Comparison of ENCODE assay signal across 8 cellular contexts in genomic region chr20:45963059-45964011, GRCh38. TPM values are rescaled to one million over a fixed set of nuclear protein-coding genes. Genes with fewer than 3 reads are reported as not detected.
DNase-seq lines count a peak whose midpoint lies in the region; ATAC-seq and TF ChIP-seq lines count a peak whose summit lies in the region.

No MANE protein-coding gene starts in this region.

- H3K27ac Mint-ChIP-seq in GM23338: peak overlapping the region; percentile 61; the same call in 1 of the 2 replicates

- peak; percentile 36 for TF ChIP-seq CTCF in BJ (IDR thresholded peaks at IDR 0.05; ENCODE audit: insufficient read depth, low read depth, low read length)
- TF ChIP-seq CTCF in GM23338 (conservative IDR thresholded peaks at IDR 0.05; ENCODE audit: low read depth in 2 of 2): peak; percentile 49 to 72
- peak; percentile 25; the same call in 1 of the 2 replicates for TF ChIP-seq CTCF in OCI-LY1 (IDR thresholded peaks at IDR 0.05; ENCODE audit: low read length)
- TF ChIP-seq CTCF in epithelial cell of proximal tubule (conservative IDR thresholded peaks at IDR 0.05; ENCODE audit: low read depth, low read length): peak; percentile 55

- POLR2A ChIA-PET in BJ (lab: Charles Lee): no interaction called here

- ATAC-seq in GM23338 (peak; percentile 79), HG03175 (IDR thresholded peaks at IDR 0.05; ENCODE audit: unreplicated experiment) (no peak), GM19455 (IDR thresholded peaks at IDR 0.05; ENCODE audit: unreplicated experiment) (no peak)

- DNase-seq in BJ (ENCODE audit: low read depth) (no peak), GM23338 (ENCODE audit: low spot score) (peak; percentile 81), epithelial cell of proximal tubule (ENCODE audit: low read depth) (no peak), renal cortical epithelial cell (ENCODE audit: low read depth) (peak; percentile 58), dedifferentiated amniotic fluid mesenchymal stem cell (ENCODE audit: extremely low spot score) (no peak)

- no peak overlapping the region for H2AFZ ChIP-seq in GM23338
- H2AFZ ChIP-seq in OCI-LY1 (ENCODE audit: low read length): no peak overlapping the region

- no peaks in the 10 kb centered on the region for H4K20me1 ChIP-seq in GM23338 (replicated peaks; ENCODE audit: insufficient read depth)
- H4K20me1 ChIP-seq in OCI-LY1 (ENCODE audit: insufficient read depth, low read length): no peaks in the 10 kb centered on the region

- H3K4me2 ChIP-seq in GM23338 (no peak overlapping the region), OCI-LY1 (ENCODE audit: low read length) (no peak overlapping the region)

- no peaks in the 10 kb centered on the region for H3K9me2 ChIP-seq in GM23338 (ENCODE audit: insufficient read depth)
- no peaks in the 10 kb centered on the region for H3K9me2 ChIP-seq in OCI-LY1 (ENCODE audit: low read depth, low read length)

- no peaks in the 10 kb centered on the region for H3K27me3 ChIP-seq in BJ (ENCODE audit: control insufficient read depth, insufficient read depth, low read length)
- H3K27me3 ChIP-seq in GM23338 (ENCODE audit: insufficient read depth): no peaks in the 10 kb centered on the region
- no peaks in the 10 kb centered on the region for H3K27me3 ChIP-seq in OCI-LY1 (ENCODE audit: insufficient read depth, low read length)

- H3K4me3 ChIP-seq in BJ (ENCODE audit: low read depth, low read length): no peak overlapping the region
- no peak overlapping the region for H3K4me3 ChIP-seq in GM23338
- H3K4me3 ChIP-seq in OCI-LY1 (ENCODE audit: low read depth, low read length, poor library complexity, severe bottlenecking): no peak overlapping the region
- H3K4me3 ChIP-seq in epithelial cell of proximal tubule (ENCODE audit: low read depth, low read length): no peak overlapping the region

- no peaks in the 10 kb centered on the region for H3K4me1 ChIP-seq in GM23338 (ENCODE audit: insufficient read depth)
- no peaks in the 10 kb centered on the region for H3K4me1 ChIP-seq in OCI-LY1 (ENCODE audit: insufficient read depth, low read length, severe bottlenecking)

- H3K27ac ChIP-seq in GM23338 (ENCODE audit: low read depth) (no peak overlapping the region), OCI-LY1 (ENCODE audit: low read depth, low read length, poor library complexity, severe bottlenecking) (no peak overlapping the region)

- H3F3A ChIP-seq in GM23338 (replicated peaks; ENCODE audit: low read depth) (no peaks in the 10 kb centered on the region), OCI-LY1 (ENCODE audit: insufficient read depth, low read length) (no peaks in the 10 kb centered on the region)

- H3K36me3 Mint-ChIP-seq in GM23338 (ENCODE audit: low read depth): peaks cover 50% of the 10 kb centered on the region

- CTCF ChIA-PET in BJ (lab: Yijun Ruan, JAX): interaction anchor here (0.6 to 6.2 kb wide), 11 partner anchors 6 to 189 kb away, joined by 3 to 48 read pairs (median 3); partner anchors contain the start of genes DNTTIP1 and WFDC3

- H3K79me2 ChIP-seq in GM23338 (replicated peaks; ENCODE audit: insufficient read depth) (no peaks in the 10 kb centered on the region), OCI-LY1 (ENCODE audit: insufficient read depth, low read length) (no peaks in the 10 kb centered on the region)

- H3K27me3 Mint-ChIP-seq in GM23338 (ENCODE audit: insufficient read depth, low read depth, poor library complexity): peaks cover 12% of the 10 kb centered on the region

- no peaks in the 10 kb centered on the region for H3K9me3 ChIP-seq in OCI-LY1 (ENCODE audit: low read length)

- no peaks in the 10 kb centered on the region for H3K9me3 Mint-ChIP-seq in GM23338

- H3K9ac ChIP-seq in OCI-LY1 (ENCODE audit: low read length): no peak overlapping the region

- no peak overlapping the region for H3K4me3 Mint-ChIP-seq in GM23338

- H3K36me3 ChIP-seq in BJ (ENCODE audit: control insufficient read depth, insufficient read depth, low read length) (peaks cover 68% of the 10 kb centered on the region), GM23338 (ENCODE audit: insufficient read depth) (peaks cover 9% of the 10 kb centered on the region), OCI-LY1 (ENCODE audit: insufficient read depth, low read length) (peaks cover 89% of the 10 kb centered on the region)

- H3K4me1 Mint-ChIP-seq in GM23338: 0 out of 3 replicates have a peak, but pooled peaks cover 2% of the 10 kb centered on the region

TF ChIP-seq in GM23338, 12 proteins besides CTCF, POLR2A, EP300 and RAD21 (continues in another document):
- TF ChIP-seq, protein P1, sequence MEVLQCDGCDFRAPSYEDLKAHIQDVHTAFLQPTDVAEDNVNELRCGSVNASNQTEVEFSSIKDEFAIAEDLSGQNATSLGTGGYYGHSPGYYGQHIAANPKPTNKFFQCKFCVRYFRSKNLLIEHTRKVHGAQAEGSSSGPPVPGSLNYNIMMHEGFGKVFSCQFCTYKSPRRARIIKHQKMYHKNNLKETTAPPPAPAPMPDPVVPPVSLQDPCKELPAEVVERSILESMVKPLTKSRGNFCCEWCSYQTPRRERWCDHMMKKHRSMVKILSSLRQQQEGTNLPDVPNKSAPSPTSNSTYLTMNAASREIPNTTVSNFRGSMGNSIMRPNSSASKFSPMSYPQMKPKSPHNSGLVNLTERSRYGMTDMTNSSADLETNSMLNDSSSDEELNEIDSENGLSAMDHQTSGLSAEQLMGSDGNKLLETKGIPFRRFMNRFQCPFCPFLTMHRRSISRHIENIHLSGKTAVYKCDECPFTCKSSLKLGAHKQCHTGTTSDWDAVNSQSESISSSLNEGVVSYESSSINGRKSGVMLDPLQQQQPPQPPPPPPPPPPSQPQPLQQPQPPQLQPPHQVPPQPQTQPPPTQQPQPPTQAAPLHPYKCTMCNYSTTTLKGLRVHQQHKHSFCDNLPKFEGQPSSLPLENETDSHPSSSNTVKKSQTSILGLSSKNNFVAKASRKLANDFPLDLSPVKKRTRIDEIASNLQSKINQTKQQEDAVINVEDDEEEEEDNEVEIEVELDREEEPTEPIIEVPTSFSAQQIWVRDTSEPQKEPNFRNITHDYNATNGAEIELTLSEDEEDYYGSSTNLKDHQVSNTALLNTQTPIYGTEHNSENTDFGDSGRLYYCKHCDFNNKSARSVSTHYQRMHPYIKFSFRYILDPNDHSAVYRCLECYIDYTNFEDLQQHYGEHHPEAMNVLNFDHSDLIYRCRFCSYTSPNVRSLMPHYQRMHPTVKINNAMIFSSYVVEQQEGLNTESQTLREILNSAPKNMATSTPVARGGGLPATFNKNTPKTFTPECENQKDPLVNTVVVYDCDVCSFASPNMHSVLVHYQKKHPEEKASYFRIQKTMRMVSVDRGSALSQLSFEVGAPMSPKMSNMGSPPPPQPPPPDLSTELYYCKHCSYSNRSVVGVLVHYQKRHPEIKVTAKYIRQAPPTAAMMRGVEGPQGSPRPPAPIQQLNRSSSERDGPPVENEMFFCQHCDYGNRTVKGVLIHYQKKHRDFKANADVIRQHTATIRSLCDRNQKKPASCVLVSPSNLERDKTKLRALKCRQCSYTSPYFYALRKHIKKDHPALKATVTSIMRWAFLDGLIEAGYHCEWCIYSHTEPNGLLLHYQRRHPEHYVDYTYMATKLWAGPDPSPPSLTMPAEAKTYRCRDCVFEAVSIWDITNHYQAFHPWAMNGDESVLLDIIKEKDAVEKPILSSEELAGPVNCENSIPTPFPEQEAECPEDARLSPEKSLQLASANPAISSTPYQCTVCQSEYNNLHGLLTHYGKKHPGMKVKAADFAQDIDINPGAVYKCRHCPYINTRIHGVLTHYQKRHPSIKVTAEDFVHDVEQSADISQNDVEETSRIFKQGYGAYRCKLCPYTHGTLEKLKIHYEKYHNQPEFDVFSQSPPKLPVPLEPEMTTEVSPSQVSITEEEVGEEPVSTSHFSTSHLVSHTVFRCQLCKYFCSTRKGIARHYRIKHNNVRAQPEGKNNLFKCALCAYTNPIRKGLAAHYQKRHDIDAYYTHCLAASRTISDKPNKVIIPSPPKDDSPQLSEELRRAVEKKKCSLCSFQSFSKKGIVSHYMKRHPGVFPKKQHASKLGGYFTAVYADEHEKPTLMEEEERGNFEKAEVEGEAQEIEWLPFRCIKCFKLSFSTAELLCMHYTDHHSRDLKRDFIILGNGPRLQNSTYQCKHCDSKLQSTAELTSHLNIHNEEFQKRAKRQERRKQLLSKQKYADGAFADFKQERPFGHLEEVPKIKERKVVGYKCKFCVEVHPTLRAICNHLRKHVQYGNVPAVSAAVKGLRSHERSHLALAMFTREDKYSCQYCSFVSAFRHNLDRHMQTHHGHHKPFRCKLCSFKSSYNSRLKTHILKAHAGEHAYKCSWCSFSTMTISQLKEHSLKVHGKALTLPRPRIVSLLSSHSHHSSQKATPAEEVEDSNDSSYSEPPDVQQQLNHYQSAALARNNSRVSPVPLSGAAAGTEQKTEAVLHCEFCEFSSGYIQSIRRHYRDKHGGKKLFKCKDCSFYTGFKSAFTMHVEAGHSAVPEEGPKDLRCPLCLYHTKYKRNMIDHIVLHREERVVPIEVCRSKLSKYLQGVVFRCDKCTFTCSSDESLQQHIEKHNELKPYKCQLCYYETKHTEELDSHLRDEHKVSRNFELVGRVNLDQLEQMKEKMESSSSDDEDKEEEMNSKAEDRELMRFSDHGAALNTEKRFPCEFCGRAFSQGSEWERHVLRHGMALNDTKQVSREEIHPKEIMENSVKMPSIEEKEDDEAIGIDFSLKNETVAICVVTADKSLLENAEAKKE (CRISPR knock-in tag; IDR thresholded peaks at IDR 0.05): no peak

RNA-seq across cellular contexts. Expression of gene ZNF335, which starts 8.7 kb away (rescaled TPM):
- polyA plus RNA-seq in BJ (2011; rRNA removed) (4.5 and 9.9 TPM in 2 replicates), GM23338 (2016; fragmentation: Nextera tagmentation; extraction: Ambion mirVana) (5.7 and 7.4 TPM in 2 replicates)
- 17.2 and 18.5 TPM in 2 replicates for polyA minus RNA-seq in BJ (2011; rRNA and poly(A)+ RNA removed)
- 18.6 and 24.2 TPM in 2 replicates for total RNA-seq in GM23338 (2014; rRNA removed; shearing (Covaris generic))
- total RNA-seq in epithelial cell of proximal tubule (14.9 and 16.0 TPM in 2 replicates), renal cortical epithelial cell (11.1 and 16.1 TPM in 2 replicates)

RNA-seq across cellular contexts. Expression of gene PCIF1, which starts 28.9 kb away (rescaled TPM):
- polyA plus RNA-seq in BJ (2011; rRNA removed): 12.7 and 20.9 TPM in 2 replicates
- polyA minus RNA-seq in BJ (2011; rRNA and poly(A)+ RNA removed): 21.4 and 22.6 TPM in 2 replicates
- 26.1 and 27.0 TPM in 2 replicates for total RNA-seq in GM23338 (2014; rRNA removed; shearing (Covaris generic))
- polyA plus RNA-seq in GM23338 (2016; fragmentation: Nextera tagmentation; extraction: Ambion mirVana): 28.3 and 37.0 TPM in 2 replicates
- 17.9 and 18.3 TPM in 2 replicates for total RNA-seq in epithelial cell of proximal tubule
- 7.1 and 19.4 TPM in 2 replicates for total RNA-seq in renal cortical epithelial cell

RNA-seq across cellular contexts. Expression of gene MMP9, which starts 45.4 kb away (rescaled TPM):
- polyA plus RNA-seq in BJ (2011; rRNA removed): not detected in 2 replicates
- not detected in 2 replicates for polyA minus RNA-seq in BJ (2011; rRNA and poly(A)+ RNA removed)
- total RNA-seq in GM23338 (2014; rRNA removed; shearing (Covaris generic)): 5.4 and 5.8 TPM in 2 replicates
- 4.1 and 4.3 TPM in 2 replicates for polyA plus RNA-seq in GM23338 (2016; fragmentation: Nextera tagmentation; extraction: Ambion mirVana)
- total RNA-seq in epithelial cell of proximal tubule: 0.80 and 1.4 TPM in 2 replicates
- 0.87 TPM in 1 of 2 replicates, not detected in the other for total RNA-seq in renal cortical epithelial cell

RNA-seq across cellular contexts. Expression of gene PLTP, which starts 51.4 kb away (rescaled TPM):
- polyA plus RNA-seq in BJ (2011; rRNA removed) (11.3 and 22.0 TPM in 2 replicates), GM23338 (2016; fragmentation: Nextera tagmentation; extraction: Ambion mirVana) (107 and 108 TPM in 2 replicates)
- polyA minus RNA-seq in BJ (2011; rRNA and poly(A)+ RNA removed): 7.3 and 10.0 TPM in 2 replicates
- total RNA-seq in GM23338 (2014; rRNA removed; shearing (Covaris generic)): 141 and 160 TPM in 2 replicates
- total RNA-seq in epithelial cell of proximal tubule (20.9 and 38.5 TPM in 2 replicates), renal cortical epithelial cell (10.4 and 32.1 TPM in 2 replicates)

Comparison
In these comparisons a context has a peak if more than half of its experiments do, and no peak if none do; other contexts are left out.
1. DNase-seq: peak in GM23338 (single experiment) and renal cortical epithelial cell (single experiment); none in BJ (single experiment), epithelial cell of proximal tubule (single experiment) and dedifferentiated amniotic fluid mesenchymal stem cell (single experiment).
2. Peak in every context shown above with its lines, with median percentiles within 50 percentile points of each other: CTCF ChIP-seq.